Comparison of ENCODE assay signal across 1 cellular context in the genomic region with DNA sequence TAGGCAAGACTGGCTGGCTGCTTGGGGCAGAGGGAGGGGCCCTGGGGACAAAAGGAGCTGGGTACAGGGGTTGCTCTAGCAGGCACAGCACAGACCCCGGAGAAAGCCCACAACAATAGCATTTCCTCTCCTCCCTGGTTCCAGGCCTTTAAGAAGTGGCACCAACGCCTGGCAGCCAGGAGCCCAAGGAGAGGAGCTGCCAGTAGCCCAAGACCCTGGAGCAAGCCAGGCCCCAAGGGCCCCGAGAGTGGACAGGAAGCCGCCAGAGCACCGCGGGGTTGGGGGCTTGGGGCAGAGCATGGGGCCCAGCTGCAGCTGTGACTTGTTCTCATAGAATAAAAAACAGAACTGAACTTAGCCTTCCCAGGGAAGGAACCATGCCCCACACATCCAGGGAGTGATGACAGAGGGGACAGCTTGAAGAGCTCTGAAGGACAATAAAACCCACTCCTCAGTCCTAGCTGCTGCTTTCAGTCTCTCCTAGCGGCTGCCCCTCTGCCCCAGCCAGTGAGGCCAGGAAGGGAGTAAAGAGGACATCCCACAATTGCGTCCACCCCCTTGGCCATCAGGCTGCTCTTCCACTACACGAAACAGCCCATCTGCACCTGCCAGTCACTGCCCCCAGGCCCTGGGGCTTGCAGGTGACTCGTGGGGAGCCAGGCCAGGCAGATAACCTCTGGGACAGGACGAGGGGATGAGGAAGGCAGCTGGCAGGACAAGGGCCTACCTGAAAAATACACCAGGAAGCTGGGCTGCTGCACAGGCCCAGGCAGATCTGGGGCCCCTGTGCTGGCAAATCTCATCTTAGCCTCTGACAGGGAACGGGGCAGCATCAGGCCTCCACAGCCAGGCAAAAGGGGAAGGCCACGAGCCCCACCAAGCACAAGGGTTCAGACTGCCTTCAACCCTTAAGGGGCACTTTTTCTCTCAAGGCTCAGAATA.
TF ChIP-seq lines count a peak whose summit lies in the region.

No MANE protein-coding gene starts in this region.

TF ChIP-seq in HCT116, 20 proteins besides CTCF, POLR2A, EP300 and RAD21 (continued from another document):
- TF ChIP-seq, protein P1, sequence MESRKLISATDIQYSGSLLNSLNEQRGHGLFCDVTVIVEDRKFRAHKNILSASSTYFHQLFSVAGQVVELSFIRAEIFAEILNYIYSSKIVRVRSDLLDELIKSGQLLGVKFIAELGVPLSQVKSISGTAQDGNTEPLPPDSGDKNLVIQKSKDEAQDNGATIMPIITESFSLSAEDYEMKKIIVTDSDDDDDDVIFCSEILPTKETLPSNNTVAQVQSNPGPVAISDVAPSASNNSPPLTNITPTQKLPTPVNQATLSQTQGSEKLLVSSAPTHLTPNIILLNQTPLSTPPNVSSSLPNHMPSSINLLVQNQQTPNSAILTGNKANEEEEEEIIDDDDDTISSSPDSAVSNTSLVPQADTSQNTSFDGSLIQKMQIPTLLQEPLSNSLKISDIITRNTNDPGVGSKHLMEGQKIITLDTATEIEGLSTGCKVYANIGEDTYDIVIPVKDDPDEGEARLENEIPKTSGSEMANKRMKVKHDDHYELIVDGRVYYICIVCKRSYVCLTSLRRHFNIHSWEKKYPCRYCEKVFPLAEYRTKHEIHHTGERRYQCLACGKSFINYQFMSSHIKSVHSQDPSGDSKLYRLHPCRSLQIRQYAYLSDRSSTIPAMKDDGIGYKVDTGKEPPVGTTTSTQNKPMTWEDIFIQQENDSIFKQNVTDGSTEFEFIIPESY (IDR thresholded peaks at IDR 0.05; ENCODE audit: extremely low read depth, insufficient replicate concordance, low read length) = no peak
- no peak for TF ChIP-seq ELF1 (IDR thresholded peaks at IDR 0.05; ENCODE audit: borderline replicate concordance, low read depth)
- TF ChIP-seq, protein P2, sequence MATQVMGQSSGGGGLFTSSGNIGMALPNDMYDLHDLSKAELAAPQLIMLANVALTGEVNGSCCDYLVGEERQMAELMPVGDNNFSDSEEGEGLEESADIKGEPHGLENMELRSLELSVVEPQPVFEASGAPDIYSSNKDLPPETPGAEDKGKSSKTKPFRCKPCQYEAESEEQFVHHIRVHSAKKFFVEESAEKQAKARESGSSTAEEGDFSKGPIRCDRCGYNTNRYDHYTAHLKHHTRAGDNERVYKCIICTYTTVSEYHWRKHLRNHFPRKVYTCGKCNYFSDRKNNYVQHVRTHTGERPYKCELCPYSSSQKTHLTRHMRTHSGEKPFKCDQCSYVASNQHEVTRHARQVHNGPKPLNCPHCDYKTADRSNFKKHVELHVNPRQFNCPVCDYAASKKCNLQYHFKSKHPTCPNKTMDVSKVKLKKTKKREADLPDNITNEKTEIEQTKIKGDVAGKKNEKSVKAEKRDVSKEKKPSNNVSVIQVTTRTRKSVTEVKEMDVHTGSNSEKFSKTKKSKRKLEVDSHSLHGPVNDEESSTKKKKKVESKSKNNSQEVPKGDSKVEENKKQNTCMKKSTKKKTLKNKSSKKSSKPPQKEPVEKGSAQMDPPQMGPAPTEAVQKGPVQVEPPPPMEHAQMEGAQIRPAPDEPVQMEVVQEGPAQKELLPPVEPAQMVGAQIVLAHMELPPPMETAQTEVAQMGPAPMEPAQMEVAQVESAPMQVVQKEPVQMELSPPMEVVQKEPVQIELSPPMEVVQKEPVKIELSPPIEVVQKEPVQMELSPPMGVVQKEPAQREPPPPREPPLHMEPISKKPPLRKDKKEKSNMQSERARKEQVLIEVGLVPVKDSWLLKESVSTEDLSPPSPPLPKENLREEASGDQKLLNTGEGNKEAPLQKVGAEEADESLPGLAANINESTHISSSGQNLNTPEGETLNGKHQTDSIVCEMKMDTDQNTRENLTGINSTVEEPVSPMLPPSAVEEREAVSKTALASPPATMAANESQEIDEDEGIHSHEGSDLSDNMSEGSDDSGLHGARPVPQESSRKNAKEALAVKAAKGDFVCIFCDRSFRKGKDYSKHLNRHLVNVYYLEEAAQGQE (IDR thresholded peaks at IDR 0.05; ENCODE audit: low read depth) = no peak
- TF ChIP-seq JUND (IDR thresholded peaks at IDR 0.05) = no peak
TF ChIP-seq in HCT116: peak in this region for 0.
